Comparison of ENCODE assay signal across 1 cellular context in the genomic region with DNA sequence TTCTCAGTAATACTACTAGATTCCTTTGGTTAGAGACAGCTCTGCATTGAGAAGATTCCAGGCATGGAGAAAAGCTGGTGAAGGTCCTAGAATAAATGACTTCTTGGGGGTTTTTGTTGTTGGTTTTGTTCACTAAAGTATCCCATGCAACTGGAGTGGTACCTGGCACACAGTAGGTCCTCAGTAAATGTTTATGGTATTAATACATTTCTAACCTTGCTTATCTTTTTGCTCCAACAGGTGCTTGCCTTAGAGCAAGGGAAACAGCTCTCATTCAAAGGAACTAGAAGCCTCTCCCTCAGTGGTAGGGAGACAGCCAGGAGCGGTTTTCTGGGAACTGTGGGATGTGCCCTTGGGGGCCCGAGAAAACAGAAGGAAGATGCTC.
TF ChIP-seq lines count a peak whose summit lies in the region.

No MANE protein-coding gene starts in this region.

TF ChIP-seq in K562, 482 proteins besides CTCF, POLR2A, EP300 and RAD21:
- TF ChIP-seq SREBF2 (CRISPR knock-in tag; IDR thresholded peaks at IDR 0.05), result no peak
- peak; percentile 89 for TF ChIP-seq ZKSCAN1 (IDR thresholded peaks at IDR 0.05; ENCODE audit: low read depth, low read length)
